ENCODE assay signal across 1 cellular context in the genomic region with DNA sequence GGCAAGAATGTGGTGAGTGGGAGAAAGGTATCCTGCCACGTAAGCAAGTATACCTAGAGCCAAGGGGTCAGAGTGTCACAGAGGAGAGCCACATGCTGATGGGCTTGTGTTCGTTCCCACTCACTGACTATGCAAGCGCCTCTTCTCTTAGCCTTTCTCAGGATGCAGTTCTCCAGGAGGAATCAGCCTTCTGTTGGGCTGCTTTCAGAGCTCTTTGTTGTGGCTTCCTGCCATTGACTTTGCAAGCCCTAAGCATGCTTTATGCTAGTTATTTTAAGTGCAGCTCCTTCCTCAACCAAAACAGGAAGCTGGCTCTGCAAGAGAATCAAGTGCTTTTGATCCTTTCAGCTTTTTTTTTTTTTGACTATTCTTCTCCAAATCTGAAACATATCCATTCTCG.
TF ChIP-seq lines count a peak whose summit lies in the region.

No MANE protein-coding gene starts in this region.

TF ChIP-seq in GM12878, 131 proteins besides CTCF, POLR2A, EP300 and RAD21 (continued from another document):
- TF ChIP-seq, protein P1, sequence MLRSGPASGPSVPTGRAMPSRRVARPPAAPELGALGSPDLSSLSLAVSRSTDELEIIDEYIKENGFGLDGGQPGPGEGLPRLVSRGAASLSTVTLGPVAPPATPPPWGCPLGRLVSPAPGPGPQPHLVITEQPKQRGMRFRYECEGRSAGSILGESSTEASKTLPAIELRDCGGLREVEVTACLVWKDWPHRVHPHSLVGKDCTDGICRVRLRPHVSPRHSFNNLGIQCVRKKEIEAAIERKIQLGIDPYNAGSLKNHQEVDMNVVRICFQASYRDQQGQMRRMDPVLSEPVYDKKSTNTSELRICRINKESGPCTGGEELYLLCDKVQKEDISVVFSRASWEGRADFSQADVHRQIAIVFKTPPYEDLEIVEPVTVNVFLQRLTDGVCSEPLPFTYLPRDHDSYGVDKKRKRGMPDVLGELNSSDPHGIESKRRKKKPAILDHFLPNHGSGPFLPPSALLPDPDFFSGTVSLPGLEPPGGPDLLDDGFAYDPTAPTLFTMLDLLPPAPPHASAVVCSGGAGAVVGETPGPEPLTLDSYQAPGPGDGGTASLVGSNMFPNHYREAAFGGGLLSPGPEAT (IDR thresholded peaks at IDR 0.05; ENCODE audit: low read depth): no peak
- TF ChIP-seq, protein P2, sequence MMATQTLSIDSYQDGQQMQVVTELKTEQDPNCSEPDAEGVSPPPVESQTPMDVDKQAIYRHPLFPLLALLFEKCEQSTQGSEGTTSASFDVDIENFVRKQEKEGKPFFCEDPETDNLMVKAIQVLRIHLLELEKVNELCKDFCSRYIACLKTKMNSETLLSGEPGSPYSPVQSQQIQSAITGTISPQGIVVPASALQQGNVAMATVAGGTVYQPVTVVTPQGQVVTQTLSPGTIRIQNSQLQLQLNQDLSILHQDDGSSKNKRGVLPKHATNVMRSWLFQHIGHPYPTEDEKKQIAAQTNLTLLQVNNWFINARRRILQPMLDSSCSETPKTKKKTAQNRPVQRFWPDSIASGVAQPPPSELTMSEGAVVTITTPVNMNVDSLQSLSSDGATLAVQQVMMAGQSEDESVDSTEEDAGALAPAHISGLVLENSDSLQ (IDR thresholded peaks at IDR 0.05): no peak
- TF ChIP-seq RBBP5 (conservative IDR thresholded peaks at IDR 0.05) (no peak), SPI1 (IDR thresholded peaks at IDR 0.05; ENCODE audit: borderline replicate concordance, insufficient read depth, low read depth, low read length) (0 out of 2 replicates have a peak, but pooled peaks have one; percentile 3), RELA (IDR thresholded peaks at IDR 0.05; ENCODE audit: borderline replicate concordance, partially characterized antibody) (no peak), ATF7 (IDR thresholded peaks at IDR 0.05; ENCODE audit: low read depth) (no peak), ZBED1 (IDR thresholded peaks at IDR 0.05; ENCODE audit: borderline replicate concordance) (no peak)
